18 cellular contexts compared by ENCODE assay signal in the genomic region with DNA sequence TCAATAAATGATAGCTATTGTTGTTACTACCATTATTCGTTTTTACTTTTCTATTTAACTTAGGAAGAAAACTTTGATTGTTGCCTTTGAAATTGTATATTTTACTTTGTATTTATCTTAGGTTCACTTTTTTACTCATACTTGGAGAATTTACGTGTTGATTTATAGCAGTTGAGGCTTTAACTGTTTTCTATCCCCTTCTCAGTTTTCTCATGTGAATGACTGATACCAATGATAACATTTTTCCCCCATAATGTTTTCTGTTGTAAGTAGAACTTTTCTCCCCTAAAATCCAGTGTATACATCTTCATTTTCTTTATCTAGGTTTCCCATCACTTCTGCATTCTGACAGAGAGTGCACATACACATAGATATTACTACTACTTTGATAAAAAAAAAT.
"Had no signal": no experiment of that assay in that cellular context is flagged by ENCODE, and none has a peak within 500 bp of the region (broad histone marks: within the 10 kb centered on the region; RNA-seq: fewer than 3 reads in every experiment).

No MANE protein-coding gene starts in this region.

- H3K36me3 Mint-ChIP-seq: naive thymus-derived CD8-positive, alpha-beta T cell had no signal

- H3K9me3 ChIP-seq: esophagus squamous epithelium, mucosa of descending colon, neutrophil, suprapubic skin, thyroid gland, upper lobe of left lung, uterus had no signal

- H3K27ac ChIP-seq: epithelial cell of prostate, esophagus squamous epithelium, foreskin keratinocyte, hepatocyte, neutrophil, suprapubic skin, thyroid gland, upper lobe of left lung, uterus had no signal

- H3K27ac Mint-ChIP-seq: effector memory CD8-positive, alpha-beta T cell; naive thymus-derived CD8-positive, alpha-beta T cell had no signal

- H3K4me3 Mint-ChIP-seq: effector memory CD8-positive, alpha-beta T cell; naive thymus-derived CD8-positive, alpha-beta T cell had no signal

- H3K4me3 ChIP-seq: esophagus squamous epithelium, hepatocyte, mucosa of descending colon, suprapubic skin, thyroid gland, upper lobe of left lung, uterus had no signal

- H3K9me3 Mint-ChIP-seq: effector memory CD8-positive, alpha-beta T cell; naive thymus-derived CD8-positive, alpha-beta T cell had no signal

- H3K27me3 Mint-ChIP-seq: effector memory CD8-positive, alpha-beta T cell; naive thymus-derived CD8-positive, alpha-beta T cell had no signal

- DNase-seq: effector memory CD8-positive, alpha-beta T cell; esophagus squamous epithelium; foreskin keratinocyte; head of caudate nucleus; islet precursor cell; mammary epithelial cell; mucosa of descending colon; naive thymus-derived CD8-positive, alpha-beta T cell; small intestine; stimulated activated CD4-positive, alpha-beta T cell treated with anti-CD3 and anti-CD28 coated beads, Interleukin-2, amount 100 ng/mL, for 48 hours; stimulated activated naive CD4-positive, alpha-beta T cell treated with Interleukin-2 at 50 U/mL for 16 hours; thyroid gland; upper lobe of left lung; uterus had no signal

- H3K27me3 ChIP-seq: esophagus squamous epithelium, foreskin keratinocyte, hepatocyte, neutrophil, suprapubic skin, thyroid gland, upper lobe of left lung, uterus had no signal
